Comparison of ENCODE assay signal across 23 cellular contexts in the genomic region with DNA sequence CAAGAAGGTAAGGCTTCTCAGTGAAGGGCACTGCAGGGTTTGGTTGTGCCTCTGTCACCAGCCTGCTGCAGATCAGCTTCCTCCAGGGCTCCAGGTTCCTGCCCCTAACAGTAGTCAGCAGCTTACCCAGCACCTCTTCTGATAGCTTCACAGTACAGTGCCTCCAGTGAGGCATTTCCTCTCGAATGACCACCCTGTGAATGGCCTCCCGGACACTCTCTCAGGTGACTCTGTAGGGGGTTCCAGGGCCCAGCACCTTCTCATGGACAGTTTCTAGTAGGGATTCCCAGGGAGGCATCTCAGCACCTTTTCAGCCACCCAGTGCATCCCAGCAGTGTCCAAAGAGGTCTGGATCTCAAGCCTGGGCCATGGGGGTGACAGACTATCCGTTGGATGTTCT. TPM values are rescaled to one million over a fixed set of nuclear protein-coding genes. Genes with fewer than 3 reads are reported as not detected.
DNase-seq lines count a peak whose midpoint lies in the region; ATAC-seq, FAIRE-seq and TF ChIP-seq lines count a peak whose summit lies in the region.
"Had no signal": no experiment of that assay in that cellular context is flagged by ENCODE, and none has a peak within 500 bp of the region (broad histone marks: within the 10 kb centered on the region; RNA-seq: fewer than 3 reads in every experiment).

No MANE protein-coding gene starts in this region.

- no peaks in the 10 kb centered on the region for H3K9me3 ChIP-seq in PC-3 (ENCODE audit: low read length)
- H3K9me3 ChIP-seq in GM12878 (replicated peaks; ENCODE audit: control insufficient read depth, insufficient read depth, low read length): no peaks in the 10 kb centered on the region; the same call in 2 of the 3 replicates
- H3K9me3 ChIP-seq in psoas muscle: no peaks in the 10 kb centered on the region

- no peaks in the 10 kb centered on the region for H3F3A ChIP-seq in PC-3 (ENCODE audit: low read length, unreplicated experiment)

- intact Hi-C loops in CD14-positive monocyte (cut with micrococcal nuclease): no loop called here
- intact Hi-C loops in PC-3 (cut with micrococcal nuclease): no loop called here
- intact Hi-C loops in GM12878 (cut with micrococcal nuclease; ENCODE audit: unreplicated experiment): no loop called here
- intact Hi-C loops in psoas muscle (cut with DNase I): no loop called here

- H3K27ac ChIP-seq in PC-3 (ENCODE audit: low read length): no peak overlapping the region
- peak overlapping the region; percentile 9; the same call in 1 of the 2 replicates for H3K27ac ChIP-seq in GM12878 (ENCODE audit: control insufficient read depth, insufficient read depth)
- H3K27ac ChIP-seq in psoas muscle: peak overlapping the region; percentile 3
- H3K27ac ChIP-seq: GM23248 had no signal

- no peak overlapping the region for H3K4me2 ChIP-seq in PC-3 (ENCODE audit: low read length)
- H3K4me2 ChIP-seq in GM12878 (ENCODE audit: control insufficient read depth, insufficient read depth): no peak overlapping the region

- peaks cover 0 to 2% (median 1%) of the 10 kb centered on the region in 3 donors for H3K27me3 Mint-ChIP-seq in CD14-positive monocyte (ENCODE audit: low read depth in 3 of 3)
- H3K27me3 Mint-ChIP-seq: B cell had no signal

- WGBS in GM12878 (ENCODE audit: insufficient coverage, insufficient replicate concordance, low lambda C conversion rate, missing lambda C conversion rate): 76% methylated on average over 3 of the region's 3 CpGs
- 65 to 83% (median 78%) methylated on average over 3 of the region's 3 CpGs for WGBS in psoas muscle, 3 donors

- no peaks in the 10 kb centered on the region for H3K9me3 Mint-ChIP-seq in CD14-positive monocyte
- H3K9me3 Mint-ChIP-seq: H9 had no signal

- SMC1A ChIA-PET in GM12878 (lab: Charles Lee; ENCODE audit: uncharacterized antibody, unreplicated experiment): interaction anchor here (1.0 kb wide), 1 partner anchor 28 kb away, joined by 3 read pairs; no protein-coding TSS in a partner anchor

- no peaks in the 10 kb centered on the region for H3K27me3 ChIP-seq in PC-3 (ENCODE audit: low read length)
- H3K27me3 ChIP-seq in GM12878 (replicated peaks in 1 of 2; ENCODE audit: control insufficient read depth in 2 of 2, insufficient read depth in 2 of 2, low read length in 1 of 2): no peaks in the 10 kb centered on the region
- no peaks in the 10 kb centered on the region for H3K27me3 ChIP-seq in psoas muscle (ENCODE audit: insufficient read depth in 3 of 3, low read length in 2 of 3)

- peaks cover 49 to 67% of the 10 kb centered on the region in 2 donors for H3K36me3 Mint-ChIP-seq in CD14-positive monocyte

- ATAC-seq in PC-3 (no peak), GM12878 (peak; percentile 22; the same call in 2 of the 3 replicates), psoas muscle (peak in 1 of 4 donors; percentile 46), HG02759 (IDR thresholded peaks at IDR 0.05; ENCODE audit: unreplicated experiment) (no peak), HG02840 (IDR thresholded peaks at IDR 0.05; ENCODE audit: low FRiP score, unreplicated experiment) (no peak)

- peaks cover 28% of the 10 kb centered on the region for H3K79me2 ChIP-seq in PC-3 (ENCODE audit: low read length)
- peaks cover 46% of the 10 kb centered on the region for H3K79me2 ChIP-seq in GM12878 (ENCODE audit: control insufficient read depth, insufficient read depth, low read length)

- no peak for TF ChIP-seq POLR2A in GM12878 (IDR thresholded peaks at IDR 0.05; ENCODE audit: low read depth, low read length)

- no peaks in the 10 kb centered on the region for H3K9me2 ChIP-seq in PC-3 (replicated peaks; ENCODE audit: low read length)

- DNase-seq in CD14-positive monocyte (ENCODE audit: low spot score): no peak
- DNase-seq in PC-3: no peak
- no peak for DNase-seq in GM12878 (ENCODE audit: low read depth, low spot score)
- no peak for DNase-seq in psoas muscle
- DNase-seq in NK-92 (lab: John Stamatoyannopoulos, UW; ENCODE audit: unreplicated experiment): no peak
- DNase-seq: COR-L47, DMS 273 treated with DMSO at 0.1 percent for 48 hours, DND-41, GM23248, H9, IMR-90, MV-4-11, NCI-H1417 treated with DMSO at 0.1 percent for 48 hours, NCI-H187, NCI-H446, NCI-H526, Right ventricle myocardium superior had no signal

- H2AFZ ChIP-seq in PC-3 (ENCODE audit: low read length): no peak overlapping the region
- no peak overlapping the region for H2AFZ ChIP-seq in GM12878 (ENCODE audit: control insufficient read depth, low read depth, low read length)
- H2AFZ ChIP-seq: GM23248 had no signal

- POLR2A ChIA-PET in PC-3 (lab: Charles Lee; ENCODE audit: unreplicated experiment): interaction anchor here (0.6 kb wide), 1 partner anchor 10 kb away, joined by 3 read pairs; no protein-coding TSS in a partner anchor
- POLR2A ChIA-PET in GM12878 (lab: Charles Lee): interaction anchor here (1.5 kb wide), 1 partner anchor 27 kb away, joined by 4 read pairs; no protein-coding TSS in a partner anchor

- in situ Hi-C loops in GM12878 (cut with MboI): no loop called here

- no peak for TF ChIP-seq RAD21 in GM12878 (IDR thresholded peaks at IDR 0.05; ENCODE audit: insufficient read depth, low read depth, low read length)

- H3K4me1 Mint-ChIP-seq in CD14-positive monocyte: peaks cover 21% of the 10 kb centered on the region
- H3K4me1 Mint-ChIP-seq: H9 had no signal

- no peak overlapping the region for H3K4me3 ChIP-seq in PC-3 (ENCODE audit: low read length)
- H3K4me3 ChIP-seq in GM12878: no peak overlapping the region
- no peak overlapping the region for H3K4me3 ChIP-seq in psoas muscle
- H3K4me3 ChIP-seq: GM23248 had no signal

- RAD21 ChIA-PET in GM12878 (lab: Charles Lee; ENCODE audit: unreplicated experiment): interaction anchor here (1.4 kb wide), 1 partner anchor 28 kb away, joined by 6 read pairs; the partner anchor contains the start of gene USP48

- H3K9ac ChIP-seq in PC-3 (ENCODE audit: low read length) (no peak overlapping the region), GM12878 (ENCODE audit: control insufficient read depth, insufficient read depth, low read length) (no peak overlapping the region)
- H3K9ac ChIP-seq: GM23248 had no signal

- BruUV-seq in PC-3 (replicated peaks; lab: Mats Ljungman, UMichigan) (TSS peak; percentile 4), GM12878 (replicated peaks; lab: Mats Ljungman, UMichigan) (no TSS peak)

- CTCF ChIA-PET in PC-3 (lab: Charles Lee) (no interaction called here), GM12878 (lab: Yijun Ruan, JAX) (interaction anchor here (1.5 kb wide), 1 partner anchor 9 kb away, joined by 5 read pairs; no protein-coding TSS in a partner anchor)

- H4K20me1 ChIP-seq in PC-3 (ENCODE audit: low read length) (0 out of 2 replicates have a peak, but pooled peaks cover 4% of the 10 kb centered on the region), GM12878 (ENCODE audit: control insufficient read depth, insufficient read depth) (no peaks in the 10 kb centered on the region)

- no peak overlapping the region for H3K4me3 Mint-ChIP-seq in CD14-positive monocyte
- H3K4me3 Mint-ChIP-seq: B cell, H9 had no signal

- H3K27ac Mint-ChIP-seq in CD14-positive monocyte: peak overlapping the region in 6 of 7 donors; percentile 12 to 72 (median 50)
- H3K27ac Mint-ChIP-seq: B cell, H9 had no signal

- FAIRE-seq in GM12878 (lab: Jason Lieb, UNC): no peak
- FAIRE-seq: A204.1 had no signal

- TF ChIP-seq CTCF in CD14-positive monocyte (IDR thresholded peaks at IDR 0.05) (no peak), PC-3 (conservative IDR thresholded peaks at IDR 0.05; ENCODE audit: low read depth, low read length) (no peak), GM12878 (IDR thresholded peaks at IDR 0.05 in 2 of 3, conservative IDR thresholded peaks at IDR 0.05 in 1 of 3; ENCODE audit: control insufficient read depth in 2 of 3, extremely low read depth in 1 of 3, insufficient read depth in 1 of 3, low read depth in 3 of 3, low read length in 3 of 3) (no peak), psoas muscle (IDR thresholded peaks at IDR 0.05) (no peak)

- no peaks in the 10 kb centered on the region for H3K4me1 ChIP-seq in PC-3 (ENCODE audit: insufficient read depth, low read length)
- peaks cover 14% of the 10 kb centered on the region for H3K4me1 ChIP-seq in GM12878 (ENCODE audit: control insufficient read depth, insufficient read depth, low read length)
- H3K4me1 ChIP-seq in psoas muscle: peaks cover 22% of the 10 kb centered on the region

- peaks cover 47% of the 10 kb centered on the region for H3K36me3 ChIP-seq in PC-3 (ENCODE audit: low read depth, low read length)
- H3K36me3 ChIP-seq in GM12878 (ENCODE audit: control insufficient read depth in 2 of 2, insufficient read depth in 2 of 2, low read length in 1 of 2): peaks cover 12 to 39% of the 10 kb centered on the region in 2 experiments
- peaks cover 3 to 68% of the 10 kb centered on the region in 2 donors for H3K36me3 ChIP-seq in psoas muscle (ENCODE audit: insufficient read depth in 1 of 2, low read depth in 1 of 2)

- TF ChIP-seq EP300 in GM12878 (IDR thresholded peaks at IDR 0.05; ENCODE audit: borderline replicate concordance in 1 of 2, control insufficient read depth in 1 of 2, low read depth in 2 of 2, low read length in 2 of 2): no peak

RNA-seq across cellular contexts. Expression of gene USP48, which starts 28.4 kb away (rescaled TPM):
- 10 to 100 TPM; 26.5 to 40.2 TPM for polyA plus RNA-seq in CD14-positive monocyte
- total RNA-seq in PC-3 (2014; rRNA removed): 33.3 and 34.2 TPM in 2 replicates
- total RNA-seq in GM12878 (2013; cell fraction: nucleolus; rRNA removed): 676 and 708 TPM in 2 replicates
- total RNA-seq in GM12878 (2014; rRNA removed): 59.0 and 70.8 TPM in 2 replicates
- total RNA-seq in GM12878 (2014; rRNA removed; fragmentation: Illumina TruSeq; extraction: Trizol): 69.9 and 80.4 TPM in 2 replicates
- total RNA-seq in GM12878 (2021): 96.6 and 99.3 TPM in 2 replicates
- 58.8 TPM for polyA plus RNA-seq in GM12878 (2011; ENCODE audit: low read depth)
- 104 and 161 TPM in 2 replicates for polyA plus RNA-seq in GM12878 (2011; rRNA removed)
- 28.8 and 36.5 TPM in 2 replicates for polyA plus RNA-seq in GM12878 (2011; cell fraction: cytosol; rRNA removed)
- 106 and 121 TPM in 2 replicates for polyA plus RNA-seq in GM12878 (2011; cell fraction: nucleus; rRNA removed)
- polyA plus RNA-seq in GM12878 (2012): 83.2 and 96.2 TPM in 2 replicates
- 81.1 and 116 TPM in 2 replicates for polyA plus RNA-seq in GM12878 (2014; fragmentation: Illumina TruSeq; extraction: Trizol)
- polyA plus RNA-seq in GM12878 (2014; fragmentation: Nextera tagmentation; extraction: Ambion mirVana): 10 to 100 TPM; 21.2 to 39.0 TPM
- polyA plus RNA-seq in GM12878 (2014; rRNA removed): 53.9 and 68.2 TPM in 2 replicates
- 100 to 1,000 TPM in 1 of 2 experiments, 10 to 100 TPM in 1; 95.2 to 115 TPM for polyA plus RNA-seq in GM12878 (2016; fragmentation: Nextera tagmentation; extraction: Ambion mirVana)
- 75.9 and 98.8 TPM in 2 replicates for polyA minus RNA-seq in GM12878 (2011; rRNA and poly(A)+ RNA removed)
- polyA minus RNA-seq in GM12878 (2011; cell fraction: cytosol; rRNA and poly(A)+ RNA removed): 30.8 and 37.0 TPM in 2 replicates
- polyA minus RNA-seq in GM12878 (2011; cell fraction: nucleus; rRNA and poly(A)+ RNA removed): 81.0 and 94.2 TPM in 2 replicates
- 10 to 100 TPM; 20.3 to 35.9 (median 21.4) TPM for total RNA-seq in psoas muscle
- polyA plus RNA-seq in psoas muscle: 10 to 100 TPM in 2 of 3 donors, 1 to 10 TPM in 1; 9.7 to 19.9 (median 13.0) TPM

RNA-seq across cellular contexts. Expression of gene LDLRAD2, which starts 57.5 kb away (rescaled TPM):
- polyA plus RNA-seq in CD14-positive monocyte: not detected
- total RNA-seq in PC-3 (2014; rRNA removed): not detected in 2 replicates
- total RNA-seq in GM12878 (2013; cell fraction: nucleolus; rRNA removed): not detected in 2 replicates
- 0.23 TPM in 1 of 2 replicates, not detected in the other for total RNA-seq in GM12878 (2014; rRNA removed)
- not detected in 2 replicates for total RNA-seq in GM12878 (2014; rRNA removed; fragmentation: Illumina TruSeq; extraction: Trizol)
- total RNA-seq in GM12878 (2021): 0.08 TPM in 1 of 2 replicates, not detected in the other
- not detected for polyA plus RNA-seq in GM12878 (2011; ENCODE audit: low read depth)
- not detected in 2 replicates for polyA plus RNA-seq in GM12878 (2011; rRNA removed)
- 0.01 TPM in 1 of 2 replicates, not detected in the other for polyA plus RNA-seq in GM12878 (2011; cell fraction: cytosol; rRNA removed)
- polyA plus RNA-seq in GM12878 (2011; cell fraction: nucleus; rRNA removed): 0.04 and 0.06 TPM in 2 replicates
- polyA plus RNA-seq in GM12878 (2012): 0.13 and 0.28 TPM in 2 replicates
- not detected in 2 replicates for polyA plus RNA-seq in GM12878 (2014; fragmentation: Illumina TruSeq; extraction: Trizol)
- polyA plus RNA-seq in GM12878 (2014; fragmentation: Nextera tagmentation; extraction: Ambion mirVana): under 1 TPM in 1 of 2 experiments, not detected in 1; 0.11 TPM
- 0.04 TPM in 1 of 2 replicates, not detected in the other for polyA plus RNA-seq in GM12878 (2014; rRNA removed)
- not detected for polyA plus RNA-seq in GM12878 (2016; fragmentation: Nextera tagmentation; extraction: Ambion mirVana)
- polyA minus RNA-seq in GM12878 (2011; rRNA and poly(A)+ RNA removed): not detected in 2 replicates
- polyA minus RNA-seq in GM12878 (2011; cell fraction: cytosol; rRNA and poly(A)+ RNA removed): not detected in 2 replicates
- polyA minus RNA-seq in GM12878 (2011; cell fraction: nucleus; rRNA and poly(A)+ RNA removed): not detected in 2 replicates
- total RNA-seq in psoas muscle: under 1 TPM in 1 of 4 donors, not detected in 3; 0.04 TPM
- polyA plus RNA-seq in psoas muscle: 1 to 10 TPM in 2 of 3 donors, under 1 TPM in 1; 0.48 to 1.7 (median 1.1) TPM
- total RNA-seq: GM23248, IMR-90, Right ventricle myocardium superior, RPMI7951, SK-MEL-5 had no signal
